ENCODE assay signal across 33 cellular contexts in genomic region chr12:28626504-28626903, GRCh38.
DNase-seq lines count a peak whose midpoint lies in the region; ATAC-seq, FAIRE-seq and TF ChIP-seq lines count a peak whose summit lies in the region.
"Had no signal": no experiment of that assay in that cellular context is flagged by ENCODE, and none has a peak within 500 bp of the region (broad histone marks: within the 10 kb centered on the region; RNA-seq: fewer than 3 reads in every experiment).

No MANE protein-coding gene starts in this region.

- H3K36me3 Mint-ChIP-seq in T-helper 2 cell treated with Interferon-gamma antibody and Interleukin-4, amounts not matched to agents 5 μg/mL and 100 μg/mL, for 36 hours (ENCODE audit: low read depth) = no peaks in the 10 kb centered on the region
- H3K36me3 Mint-ChIP-seq: CD14-positive monocyte; CD4-positive, alpha-beta memory T cell; CD4-positive, CD25-positive, alpha-beta regulatory T cell; CD8-positive, alpha-beta memory T cell; CD8-positive, alpha-beta T cell had no signal

- 10% methylated on average over 2 of the region's 3 CpGs for WGBS in HepG2 (ENCODE audit: low lambda C conversion rate)
- 86% methylated on average over 1 of the region's 3 CpGs for WGBS in right lobe of liver (ENCODE audit: insufficient coverage, low coverage, low lambda C conversion rate, missing lambda C conversion rate)
- 57% methylated on average over 3 of the region's 3 CpGs for WGBS in A549 (ENCODE audit: missing lambda C conversion rate)
- WGBS in IMR-90 (ENCODE audit: extremely low coverage in 2 of 2, insufficient read length in 1 of 2), 2 experiments = 100% methylated on average over 1 of the region's 3 CpGs; no CpG with 5 or more reads in 1 of the 2 experiments
- WGBS in K562 (ENCODE audit: insufficient coverage, low coverage, missing lambda C conversion rate) = 0% methylated on average over 3 of the region's 3 CpGs

- no peak overlapping the region for H3K4me3 ChIP-seq in HepG2 (replicated peaks in 1 of 3; ENCODE audit: insufficient read depth in 1 of 3, low read depth in 2 of 3, low read length in 3 of 3)
- H3K4me3 ChIP-seq in right lobe of liver = no peak overlapping the region
- H3K4me3 ChIP-seq in A549 = no peak overlapping the region
- no peak overlapping the region for H3K4me3 ChIP-seq in IMR-90 (ENCODE audit: insufficient read depth, low read depth, low read length)
- no peak overlapping the region for H3K4me3 ChIP-seq in K562
- no peak overlapping the region for H3K4me3 ChIP-seq in colonic mucosa
- H3K4me3 ChIP-seq: BLaER1; BLaER1 treated with 17β-estradiol and CSF1 and Interleukin-3, amounts not matched to agents 10 nM and 100 nM had no signal

- no peak overlapping the region for H2AFZ ChIP-seq in HepG2 (ENCODE audit: low read length)
- H2AFZ ChIP-seq in IMR-90 (replicated peaks; ENCODE audit: low read length, poor library complexity) = no peak overlapping the region
- no peak overlapping the region for H2AFZ ChIP-seq in K562 (ENCODE audit: low read depth, low read length)

- H3K27me3 Mint-ChIP-seq in T-helper 2 cell treated with Interferon-gamma antibody and Interleukin-4, amounts not matched to agents 5 μg/mL and 100 μg/mL, for 36 hours (ENCODE audit: low read depth) = no peaks in the 10 kb centered on the region
- H3K27me3 Mint-ChIP-seq: B cell; CD4-positive, alpha-beta T cell had no signal

- no peak overlapping the region for H3K4ac ChIP-seq in IMR-90 (ENCODE audit: low read depth, low read length)

- H3K18ac ChIP-seq in IMR-90 (ENCODE audit: low read depth, low read length) = no peak overlapping the region

- H2AK9ac ChIP-seq in IMR-90 (replicated peaks; ENCODE audit: low read depth, low read length, poor library complexity) = no peak overlapping the region

- TF ChIP-seq CTCF in HepG2 (CRISPR knock-in tag; IDR thresholded peaks at IDR 0.05) (no peak), right lobe of liver (IDR thresholded peaks at IDR 0.05) (no peak), A549 (IDR thresholded peaks at IDR 0.05) (no peak), IMR-90 (conservative IDR thresholded peaks at IDR 0.05; ENCODE audit: low read depth, low read length) (no peak), K562 (IDR thresholded peaks at IDR 0.05 in 2 of 3, conservative IDR thresholded peaks at IDR 0.05 in 1 of 3; ENCODE audit: insufficient read depth in 2 of 3, low read depth in 1 of 3, low read length in 3 of 3) (no peak), colonic mucosa (IDR thresholded peaks at IDR 0.05) (no peak)

- no peak overlapping the region for H2AK5ac ChIP-seq in IMR-90 (ENCODE audit: low read depth, low read length)

- no peak for TF ChIP-seq POLR2A in HepG2 (IDR thresholded peaks at IDR 0.05; ENCODE audit: insufficient read depth in 1 of 2, low read depth in 2 of 2, low read length in 2 of 2)
- no peak for TF ChIP-seq POLR2A in right lobe of liver (IDR thresholded peaks at IDR 0.05)
- TF ChIP-seq POLR2A in A549 (IDR thresholded peaks at IDR 0.05; ENCODE audit: low read length) = no peak
- TF ChIP-seq POLR2A in IMR-90 (IDR thresholded peaks at IDR 0.05; ENCODE audit: low read depth, low read length) = no peak
- TF ChIP-seq POLR2A in K562 (conservative IDR thresholded peaks at IDR 0.05) = no peak

- BruUV-seq in HepG2 (replicated peaks; lab: Mats Ljungman, UMichigan) (no TSS peak), IMR-90 (replicated peaks; lab: Mats Ljungman, UMichigan) (no TSS peak), K562 (replicated peaks; lab: Mats Ljungman, UMichigan) (no TSS peak)

- H3K4me1 ChIP-seq in HepG2 (ENCODE audit: insufficient read depth, low read length) (no peaks in the 10 kb centered on the region), right lobe of liver (no peaks in the 10 kb centered on the region), A549 (no peaks in the 10 kb centered on the region), IMR-90 (ENCODE audit: control insufficient read depth, insufficient read depth, low read length) (peaks cover 1% of the 10 kb centered on the region; the same call in 1 of the 2 replicates), K562 (replicated peaks in 1 of 2; ENCODE audit: control insufficient read depth in 2 of 2, insufficient read depth in 2 of 2, low read length in 2 of 2) (no peaks in the 10 kb centered on the region), colonic mucosa (no peaks in the 10 kb centered on the region)
- H3K4me1 ChIP-seq: BE2C; BLaER1; BLaER1 treated with 17β-estradiol and CSF1 and Interleukin-3, amounts not matched to agents 10 nM and 100 nM; Caco-2 had no signal

- no peak overlapping the region for H2BK120ac ChIP-seq in IMR-90 (ENCODE audit: low read depth, low read length)

- H3K9ac ChIP-seq in HepG2 (ENCODE audit: insufficient read depth, low read depth, low read length) = no peak overlapping the region
- H3K9ac ChIP-seq in IMR-90 (ENCODE audit: low read depth, low read length) = no peak overlapping the region
- no peak overlapping the region for H3K9ac ChIP-seq in K562 (ENCODE audit: insufficient read depth in 1 of 2, low read depth in 2 of 2, low read length in 2 of 2)
- H3K9ac ChIP-seq in colonic mucosa (ENCODE audit: low read depth in 2 of 2, low read length in 2 of 2) = no peak overlapping the region
- H3K9ac ChIP-seq: BLaER1; BLaER1 treated with 17β-estradiol and CSF1 and Interleukin-3, amounts not matched to agents 10 nM and 100 nM had no signal

- no peak for DNase-seq in HepG2 (ENCODE audit: low spot score)
- DNase-seq in right lobe of liver = no peak
- DNase-seq in A549 (ENCODE audit: low read depth in 1 of 2, low spot score in 1 of 2) = no peak
- no peak for DNase-seq in IMR-90
- no peak for DNase-seq in K562 (ENCODE audit: extremely low read depth in 1 of 4, low spot score in 3 of 4)
- DNase-seq in T-helper 2 cell treated with Interferon-gamma antibody and Interleukin-4, amounts not matched to agents 5 μg/mL and 100 μg/mL, for 36 hours (ENCODE audit: low spot score) = no peak
- no peak for DNase-seq in colonic mucosa
- DNase-seq: 8988T; ACHN; AML-193; BE2C; C1 segment of cervical spinal cord; Caco-2; Calu3; CD4-positive, alpha-beta memory T cell; CD4-positive, alpha-beta T cell; CD4-positive, CD25-positive, alpha-beta regulatory T cell; CD8-positive, alpha-beta memory T cell; CD8-positive, alpha-beta T cell; COR-L47; DMS153; DMS79; DND-41; EL had no signal

- no peak overlapping the region for H3K27ac Mint-ChIP-seq in T-helper 2 cell treated with Interferon-gamma antibody and Interleukin-4, amounts not matched to agents 5 μg/mL and 100 μg/mL, for 36 hours
- H3K27ac Mint-ChIP-seq: B cell; CD14-positive monocyte; CD4-positive, alpha-beta memory T cell; CD4-positive, alpha-beta T cell; CD4-positive, CD25-positive, alpha-beta regulatory T cell; CD8-positive, alpha-beta T cell had no signal

- ATAC-seq in HepG2 = no peak
- ATAC-seq in right lobe of liver = no peak
- no peak for ATAC-seq in A549
- no peak for ATAC-seq in IMR-90 (ENCODE audit: low read depth)
- no peak for ATAC-seq in K562
- ATAC-seq in GM19328 (IDR thresholded peaks at IDR 0.05; ENCODE audit: unreplicated experiment) = no peak
- ATAC-seq: CD8-positive, alpha-beta T cell had no signal

- H3K9me3 ChIP-seq in HepG2 (ENCODE audit: low read length) (no peaks in the 10 kb centered on the region), right lobe of liver (no peaks in the 10 kb centered on the region), A549 (no peaks in the 10 kb centered on the region), IMR-90 (ENCODE audit: control insufficient read depth, insufficient read depth, low read length) (no peaks in the 10 kb centered on the region), K562 (replicated peaks; ENCODE audit: control insufficient read depth, insufficient read depth, low read depth, low read length) (no peaks in the 10 kb centered on the region), colonic mucosa (no peaks in the 10 kb centered on the region)
- H3K9me3 ChIP-seq: BE2C; BLaER1; BLaER1 treated with 17β-estradiol and CSF1 and Interleukin-3, amounts not matched to agents 10 nM and 100 nM; Caco-2 had no signal

- no peak overlapping the region for H3K23ac ChIP-seq in IMR-90 (ENCODE audit: low read depth, low read length)

- no peak overlapping the region for H4K8ac ChIP-seq in IMR-90 (ENCODE audit: low read depth in 2 of 2, low read length in 2 of 2)

- no peaks in the 10 kb centered on the region for H3K36me3 ChIP-seq in HepG2 (replicated peaks in 1 of 2; ENCODE audit: control insufficient read depth in 1 of 2, insufficient read depth in 2 of 2, low read length in 2 of 2)
- no peaks in the 10 kb centered on the region for H3K36me3 ChIP-seq in right lobe of liver
- no peaks in the 10 kb centered on the region for H3K36me3 ChIP-seq in IMR-90 (ENCODE audit: control insufficient read depth, insufficient read depth, low read length)
- no peaks in the 10 kb centered on the region for H3K36me3 ChIP-seq in K562 (ENCODE audit: control insufficient read depth, insufficient read depth, low read length)
- H3K36me3 ChIP-seq in colonic mucosa = no peaks in the 10 kb centered on the region
- H3K36me3 ChIP-seq: BE2C; BLaER1; BLaER1 treated with 17β-estradiol and CSF1 and Interleukin-3, amounts not matched to agents 10 nM and 100 nM had no signal

- no peak overlapping the region for H2BK20ac ChIP-seq in IMR-90 (ENCODE audit: low read depth, low read length)

- H3K4me2 ChIP-seq in HepG2 (ENCODE audit: low read depth, low read length) (no peak overlapping the region), A549 (no peak overlapping the region), IMR-90 (ENCODE audit: low read depth, low read length) (no peak overlapping the region), K562 (ENCODE audit: insufficient read depth, low read length) (no peak overlapping the region)
- H3K4me2 ChIP-seq: BLaER1; BLaER1 treated with 17β-estradiol and CSF1 and Interleukin-3, amounts not matched to agents 10 nM and 100 nM had no signal

- H3K56ac ChIP-seq in IMR-90 (ENCODE audit: extremely low read depth, insufficient read depth, low read length) = no peak overlapping the region

- H4K5ac ChIP-seq in IMR-90 (ENCODE audit: low read depth, low read length) = no peak overlapping the region

- H3K27ac ChIP-seq in HepG2 (ENCODE audit: extremely low read length, insufficient read depth, low read length) (no peak overlapping the region), right lobe of liver (no peak overlapping the region), A549 (no peak overlapping the region), IMR-90 (ENCODE audit: insufficient read depth, low read length) (no peak overlapping the region), K562 (ENCODE audit: extremely low read depth, low read depth, low read length) (no peak overlapping the region), colonic mucosa (no peak overlapping the region)
- H3K27ac ChIP-seq: 22Rv1; BLaER1; BLaER1 treated with 17β-estradiol and CSF1 and Interleukin-3, amounts not matched to agents 10 nM and 100 nM; C4-2B had no signal

- H3K9me1 ChIP-seq in IMR-90 (ENCODE audit: insufficient read depth, low read length) (no peaks in the 10 kb centered on the region), K562 (ENCODE audit: control insufficient read depth, insufficient read depth, low read length) (no peaks in the 10 kb centered on the region)

- no peak overlapping the region for H2BK5ac ChIP-seq in IMR-90 (ENCODE audit: low read depth, low read length, poor library complexity, severe bottlenecking)

- no peak overlapping the region for H2BK15ac ChIP-seq in IMR-90 (ENCODE audit: low read depth, low read length)

- intact Hi-C loops in HepG2 (cut with micrococcal nuclease; ENCODE audit: unreplicated experiment) = no loop called here
- intact Hi-C loops in right lobe of liver (cut with DNase I) = no loop called here
- intact Hi-C loops in IMR-90 (cut with micrococcal nuclease) = no loop called here
- intact Hi-C loops in K562 (cut with micrococcal nuclease) = no loop called here
- intact Hi-C loops in colonic mucosa (cut with DNase I) = no loop called here

- H3K14ac ChIP-seq in IMR-90 (replicated peaks; ENCODE audit: low read depth, low read length) = no peak overlapping the region

- H3K4me3 Mint-ChIP-seq in T-helper 2 cell treated with Interferon-gamma antibody and Interleukin-4, amounts not matched to agents 5 μg/mL and 100 μg/mL, for 36 hours = no peak overlapping the region
- H3K4me3 Mint-ChIP-seq: B cell; CD14-positive monocyte; CD4-positive, alpha-beta memory T cell; CD4-positive, alpha-beta T cell; CD4-positive, CD25-positive, alpha-beta regulatory T cell; CD8-positive, alpha-beta memory T cell; CD8-positive, alpha-beta T cell had no signal

- POLR2A ChIA-PET in HepG2 (lab: Yijun Ruan, JAX) (no interaction called here), A549 (lab: Yijun Ruan, JAX) (no interaction called here), IMR-90 (lab: Charles Lee; ENCODE audit: unreplicated experiment) (no interaction called here), K562 (lab: Yijun Ruan, JAX) (interaction anchor here (0.6 kb wide), 1 partner anchor 26 kb away, joined by 3 read pairs; no protein-coding TSS in a partner anchor)

- no peaks in the 10 kb centered on the region for H4K20me1 ChIP-seq in HepG2 (ENCODE audit: insufficient read depth, low read length)
- no peaks in the 10 kb centered on the region for H4K20me1 ChIP-seq in IMR-90 (ENCODE audit: insufficient read depth, low read length)
- H4K20me1 ChIP-seq in K562 (replicated peaks; ENCODE audit: control insufficient read depth, insufficient read depth, low read length) = no peaks in the 10 kb centered on the region
- H4K20me1 ChIP-seq: BLaER1; BLaER1 treated with 17β-estradiol and CSF1 and Interleukin-3, amounts not matched to agents 10 nM and 100 nM had no signal

- dilution Hi-C loops in IMR-90 (cut with HindIII; ENCODE audit: low sequenced_read_pairs, unreplicated experiment) = no loop called here

- CTCF ChIA-PET in HepG2 (lab: Yijun Ruan, JAX; ENCODE audit: low intra/inter-chr PET ratio, low total read pairs) (no interaction called here), A549 (lab: Yijun Ruan, JAX) (no interaction called here), IMR-90 (lab: Yijun Ruan, JAX) (no interaction called here), K562 (lab: Yijun Ruan, JAX; ENCODE audit: low intra/inter-chr PET ratio) (no interaction called here)

- no peaks in the 10 kb centered on the region for H3K79me1 ChIP-seq in IMR-90 (ENCODE audit: low read depth in 1 of 2, low read length in 2 of 2)

- TF ChIP-seq RAD21 in HepG2 (CRISPR knock-in tag; IDR thresholded peaks at IDR 0.05) (no peak), A549 (conservative IDR thresholded peaks at IDR 0.05 in 1 of 2, IDR thresholded peaks at IDR 0.05 in 1 of 2) (no peak), IMR-90 (IDR thresholded peaks at IDR 0.05; ENCODE audit: low read length) (no peak), K562 (CRISPR knock-in tag; conservative IDR thresholded peaks at IDR 0.05 in 1 of 2, IDR thresholded peaks at IDR 0.05 in 1 of 2) (no peak)

- no peaks in the 10 kb centered on the region for H3K4me1 Mint-ChIP-seq in T-helper 2 cell treated with Interferon-gamma antibody and Interleukin-4, amounts not matched to agents 5 μg/mL and 100 μg/mL, for 36 hours (ENCODE audit: low read depth)
- H3K4me1 Mint-ChIP-seq: B cell; CD14-positive monocyte; CD4-positive, alpha-beta memory T cell; CD4-positive, CD25-positive, alpha-beta regulatory T cell; CD8-positive, alpha-beta memory T cell had no signal

- in situ Hi-C loops in HepG2 (cut with HindIII; ENCODE audit: extremely low pct_ligation_motif_present, low pct_unique_long_range_greater_than_20kb) = no loop called here
- in situ Hi-C loops in IMR-90 (cut with MboI; ENCODE audit: low sequenced_read_pairs) = no loop called here
- in situ Hi-C loops in K562 (cut with MboI) = no loop called here

- H3K79me2 ChIP-seq in HepG2 (ENCODE audit: insufficient read depth, low read length) = no peaks in the 10 kb centered on the region
- no peaks in the 10 kb centered on the region for H3K79me2 ChIP-seq in K562 (ENCODE audit: control insufficient read depth, insufficient read depth, low read length)

- H4K91ac ChIP-seq in IMR-90 (ENCODE audit: insufficient read depth, low read depth, low read length) = no peak overlapping the region

- FAIRE-seq in HepG2 (lab: Jason Lieb, UNC) (no peak), A549 (lab: Jason Lieb, UNC) (no peak), K562 (lab: Jason Lieb, UNC) (no peak)
- FAIRE-seq: A204.1, D721Med had no signal

- TF ChIP-seq EP300 in HepG2 (IDR thresholded peaks at IDR 0.05; ENCODE audit: low read depth in 2 of 2, low read length in 2 of 2) (no peak), HepG2 (CRISPR knock-in tag; IDR thresholded peaks at IDR 0.05; ENCODE audit: borderline replicate concordance) (no peak), A549 (IDR thresholded peaks at IDR 0.05) (no peak), K562 (IDR thresholded peaks at IDR 0.05; ENCODE audit: low read length) (no peak)

- no peaks in the 10 kb centered on the region for H3K27me3 ChIP-seq in HepG2 (ENCODE audit: control insufficient read depth in 1 of 2, insufficient read depth in 2 of 2, low read length in 2 of 2)
- H3K27me3 ChIP-seq in right lobe of liver = no peaks in the 10 kb centered on the region
- H3K27me3 ChIP-seq in IMR-90 (ENCODE audit: control insufficient read depth, insufficient read depth, low read length) = peaks cover 2% of the 10 kb centered on the region; the same call in 1 of the 2 replicates
- peaks cover 5% of the 10 kb centered on the region in 2 experiments; a peak in 3 of 5 replicates for H3K27me3 ChIP-seq in K562 (ENCODE audit: control insufficient read depth in 2 of 2, insufficient read depth in 2 of 2, low read length in 2 of 2)
- H3K27me3 ChIP-seq in colonic mucosa = no peaks in the 10 kb centered on the region
- H3K27me3 ChIP-seq: BE2C; BLaER1; BLaER1 treated with 17β-estradiol and CSF1 and Interleukin-3, amounts not matched to agents 10 nM and 100 nM had no signal

- H3K9me3 Mint-ChIP-seq in T-helper 2 cell treated with Interferon-gamma antibody and Interleukin-4, amounts not matched to agents 5 μg/mL and 100 μg/mL, for 36 hours = no peaks in the 10 kb centered on the region
- H3K9me3 Mint-ChIP-seq: CD4-positive, alpha-beta memory T cell; CD8-positive, alpha-beta memory T cell; CD8-positive, alpha-beta T cell had no signal

Comparison
In these comparisons a context has a peak if more than half of its experiments do, and no peak if none do; other contexts are left out.
1. Of the 241 proteins assayed by ChIP-seq in both HepG2 and K562: peak only in HepG2: MAFK; only in K562: none; in both: MAFF; in neither: 239.